ENCODE assay signal across 10 cellular contexts in the genomic region with DNA sequence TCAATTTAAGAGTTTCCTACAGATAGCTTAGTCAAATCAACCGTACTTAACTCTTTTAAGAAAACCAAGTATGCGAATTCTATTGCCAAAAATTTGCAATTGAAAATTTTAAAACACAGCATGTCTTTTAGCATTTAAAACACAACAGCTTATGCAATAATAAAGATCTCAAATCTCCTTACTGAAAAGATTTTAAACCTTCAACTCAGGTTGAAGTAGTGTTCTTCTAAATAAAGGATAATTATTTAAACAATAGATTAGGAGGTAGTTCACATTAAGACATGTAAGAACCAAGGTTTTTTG. TPM values are rescaled to one million over a fixed set of nuclear protein-coding genes. Genes with fewer than 3 reads are reported as not detected.
DNase-seq lines count a peak whose midpoint lies in the region; ATAC-seq and TF ChIP-seq lines count a peak whose summit lies in the region.
"Had no signal": no experiment of that assay in that cellular context is flagged by ENCODE, and none has a peak within 500 bp of the region (broad histone marks: within the 10 kb centered on the region; RNA-seq: fewer than 3 reads in every experiment).

No MANE protein-coding gene starts in this region.

- in situ Hi-C loops in Caki2 (cut with HindIII; ENCODE audit: low pct_unique_long_range_greater_than_20kb, low sequenced_read_pairs): no loop called here

- no peaks in the 10 kb centered on the region for H3K9me3 Mint-ChIP-seq in nephron

- H3K27me3 Mint-ChIP-seq in nephron (ENCODE audit: low read depth): peaks cover 16% of the 10 kb centered on the region

- no peaks in the 10 kb centered on the region for H3K27me3 ChIP-seq in effector memory CD4-positive, alpha-beta T cell (replicated peaks; ENCODE audit: control insufficient read depth, insufficient read depth, low read length, poor library complexity, severe bottlenecking)

- no peak for ATAC-seq in GM21526 (IDR thresholded peaks at IDR 0.05; ENCODE audit: low FRiP score, unreplicated experiment)
- no peak for ATAC-seq in GM19467 (IDR thresholded peaks at IDR 0.05; ENCODE audit: unreplicated experiment)

- TF ChIP-seq CTCF in NB4 (IDR thresholded peaks at IDR 0.05; ENCODE audit: low read depth, low read length) (no peak), nephron (IDR thresholded peaks at IDR 0.05; ENCODE audit: unreplicated experiment in 3 of 3) (no peak)

- peaks cover 9% of the 10 kb centered on the region for H3K36me3 ChIP-seq in effector memory CD4-positive, alpha-beta T cell (ENCODE audit: control insufficient read depth, insufficient read depth, low read length)

- H3K27ac Mint-ChIP-seq in nephron: no peak overlapping the region

- peaks cover 21% of the 10 kb centered on the region for H3K4me1 ChIP-seq in effector memory CD4-positive, alpha-beta T cell (ENCODE audit: control insufficient read depth, insufficient read depth, low read length, poor library complexity, severe bottlenecking)

- H3K9me3 ChIP-seq in effector memory CD4-positive, alpha-beta T cell (ENCODE audit: control insufficient read depth, low read length): no peaks in the 10 kb centered on the region

- H3K4me3 Mint-ChIP-seq in nephron: peak overlapping the region; percentile 19 to 97 (median 69)

- no peak for TF ChIP-seq POLR2A in NB4 (IDR thresholded peaks at IDR 0.05; ENCODE audit: extremely low read depth, insufficient read length)

- H3K36me3 Mint-ChIP-seq in nephron (ENCODE audit: low read depth): peaks cover 26% of the 10 kb centered on the region

- peaks cover 63% of the 10 kb centered on the region for H3K4me1 Mint-ChIP-seq in nephron

- H3K4me3 ChIP-seq in NB4 (ENCODE audit: low read depth, low read length): peak overlapping the region; percentile 95
- peak overlapping the region; percentile 41 for H3K4me3 ChIP-seq in effector memory CD4-positive, alpha-beta T cell (ENCODE audit: insufficient read depth, low read depth, low read length, poor library complexity, severe bottlenecking)

- no peak overlapping the region for H3K27ac ChIP-seq in effector memory CD4-positive, alpha-beta T cell (ENCODE audit: insufficient read depth, low read length, poor library complexity, severe bottlenecking)

- DNase-seq in Caki2 (ENCODE audit: low read depth): peak; percentile 36
- no peak for DNase-seq in NB4 (ENCODE audit: low read depth)
- DNase-seq in effector memory CD4-positive, alpha-beta T cell: no peak
- DNase-seq in NCI-H2081 (lab: John Stamatoyannopoulos, UW): no peak
- no peak for DNase-seq in NCI-H345 treated with DMSO at 0.1 percent for 48 hours (lab: John Stamatoyannopoulos, UW; ENCODE audit: unreplicated experiment)
- DNase-seq: Kasumi-1, SHP77 had no signal

RNA-seq across cellular contexts. Expression of a gene that starts 5.5 kb away (rescaled TPM):
- total RNA-seq in Caki2 (2014; rRNA removed; shearing (Covaris generic); ENCODE audit: low replicate concordance): 11.9 and 13.8 TPM in 2 replicates
